1 cellular context compared by ENCODE assay signal in the genomic region with DNA sequence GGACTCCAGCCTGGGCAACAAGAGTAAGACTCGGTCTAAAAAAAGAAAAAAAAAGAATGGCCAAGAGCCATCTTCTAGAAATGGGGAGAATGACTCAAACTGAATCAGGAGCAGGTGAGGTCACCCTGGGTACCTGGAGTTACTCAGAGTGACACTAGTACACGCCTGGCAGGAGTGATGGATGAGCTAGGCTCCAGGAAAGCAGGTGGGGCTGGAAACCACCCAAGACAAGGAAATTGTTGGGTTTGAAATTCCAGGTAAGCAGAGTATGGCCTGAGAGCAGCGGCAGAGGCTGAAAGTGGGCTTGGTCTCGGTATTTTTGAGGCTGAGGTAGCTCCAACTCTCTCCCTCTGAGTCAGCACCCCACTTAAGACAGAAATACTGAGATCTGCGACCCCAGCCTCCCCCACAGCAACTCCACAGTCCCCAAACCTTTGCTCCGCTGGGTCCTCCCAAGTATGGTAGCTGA.
TF ChIP-seq lines count a peak whose summit lies in the region.

No MANE protein-coding gene starts in this region.

TF ChIP-seq in GM23338, 12 proteins besides CTCF, POLR2A, EP300 and RAD21 (continued from another document):
- TF ChIP-seq, protein P1, sequence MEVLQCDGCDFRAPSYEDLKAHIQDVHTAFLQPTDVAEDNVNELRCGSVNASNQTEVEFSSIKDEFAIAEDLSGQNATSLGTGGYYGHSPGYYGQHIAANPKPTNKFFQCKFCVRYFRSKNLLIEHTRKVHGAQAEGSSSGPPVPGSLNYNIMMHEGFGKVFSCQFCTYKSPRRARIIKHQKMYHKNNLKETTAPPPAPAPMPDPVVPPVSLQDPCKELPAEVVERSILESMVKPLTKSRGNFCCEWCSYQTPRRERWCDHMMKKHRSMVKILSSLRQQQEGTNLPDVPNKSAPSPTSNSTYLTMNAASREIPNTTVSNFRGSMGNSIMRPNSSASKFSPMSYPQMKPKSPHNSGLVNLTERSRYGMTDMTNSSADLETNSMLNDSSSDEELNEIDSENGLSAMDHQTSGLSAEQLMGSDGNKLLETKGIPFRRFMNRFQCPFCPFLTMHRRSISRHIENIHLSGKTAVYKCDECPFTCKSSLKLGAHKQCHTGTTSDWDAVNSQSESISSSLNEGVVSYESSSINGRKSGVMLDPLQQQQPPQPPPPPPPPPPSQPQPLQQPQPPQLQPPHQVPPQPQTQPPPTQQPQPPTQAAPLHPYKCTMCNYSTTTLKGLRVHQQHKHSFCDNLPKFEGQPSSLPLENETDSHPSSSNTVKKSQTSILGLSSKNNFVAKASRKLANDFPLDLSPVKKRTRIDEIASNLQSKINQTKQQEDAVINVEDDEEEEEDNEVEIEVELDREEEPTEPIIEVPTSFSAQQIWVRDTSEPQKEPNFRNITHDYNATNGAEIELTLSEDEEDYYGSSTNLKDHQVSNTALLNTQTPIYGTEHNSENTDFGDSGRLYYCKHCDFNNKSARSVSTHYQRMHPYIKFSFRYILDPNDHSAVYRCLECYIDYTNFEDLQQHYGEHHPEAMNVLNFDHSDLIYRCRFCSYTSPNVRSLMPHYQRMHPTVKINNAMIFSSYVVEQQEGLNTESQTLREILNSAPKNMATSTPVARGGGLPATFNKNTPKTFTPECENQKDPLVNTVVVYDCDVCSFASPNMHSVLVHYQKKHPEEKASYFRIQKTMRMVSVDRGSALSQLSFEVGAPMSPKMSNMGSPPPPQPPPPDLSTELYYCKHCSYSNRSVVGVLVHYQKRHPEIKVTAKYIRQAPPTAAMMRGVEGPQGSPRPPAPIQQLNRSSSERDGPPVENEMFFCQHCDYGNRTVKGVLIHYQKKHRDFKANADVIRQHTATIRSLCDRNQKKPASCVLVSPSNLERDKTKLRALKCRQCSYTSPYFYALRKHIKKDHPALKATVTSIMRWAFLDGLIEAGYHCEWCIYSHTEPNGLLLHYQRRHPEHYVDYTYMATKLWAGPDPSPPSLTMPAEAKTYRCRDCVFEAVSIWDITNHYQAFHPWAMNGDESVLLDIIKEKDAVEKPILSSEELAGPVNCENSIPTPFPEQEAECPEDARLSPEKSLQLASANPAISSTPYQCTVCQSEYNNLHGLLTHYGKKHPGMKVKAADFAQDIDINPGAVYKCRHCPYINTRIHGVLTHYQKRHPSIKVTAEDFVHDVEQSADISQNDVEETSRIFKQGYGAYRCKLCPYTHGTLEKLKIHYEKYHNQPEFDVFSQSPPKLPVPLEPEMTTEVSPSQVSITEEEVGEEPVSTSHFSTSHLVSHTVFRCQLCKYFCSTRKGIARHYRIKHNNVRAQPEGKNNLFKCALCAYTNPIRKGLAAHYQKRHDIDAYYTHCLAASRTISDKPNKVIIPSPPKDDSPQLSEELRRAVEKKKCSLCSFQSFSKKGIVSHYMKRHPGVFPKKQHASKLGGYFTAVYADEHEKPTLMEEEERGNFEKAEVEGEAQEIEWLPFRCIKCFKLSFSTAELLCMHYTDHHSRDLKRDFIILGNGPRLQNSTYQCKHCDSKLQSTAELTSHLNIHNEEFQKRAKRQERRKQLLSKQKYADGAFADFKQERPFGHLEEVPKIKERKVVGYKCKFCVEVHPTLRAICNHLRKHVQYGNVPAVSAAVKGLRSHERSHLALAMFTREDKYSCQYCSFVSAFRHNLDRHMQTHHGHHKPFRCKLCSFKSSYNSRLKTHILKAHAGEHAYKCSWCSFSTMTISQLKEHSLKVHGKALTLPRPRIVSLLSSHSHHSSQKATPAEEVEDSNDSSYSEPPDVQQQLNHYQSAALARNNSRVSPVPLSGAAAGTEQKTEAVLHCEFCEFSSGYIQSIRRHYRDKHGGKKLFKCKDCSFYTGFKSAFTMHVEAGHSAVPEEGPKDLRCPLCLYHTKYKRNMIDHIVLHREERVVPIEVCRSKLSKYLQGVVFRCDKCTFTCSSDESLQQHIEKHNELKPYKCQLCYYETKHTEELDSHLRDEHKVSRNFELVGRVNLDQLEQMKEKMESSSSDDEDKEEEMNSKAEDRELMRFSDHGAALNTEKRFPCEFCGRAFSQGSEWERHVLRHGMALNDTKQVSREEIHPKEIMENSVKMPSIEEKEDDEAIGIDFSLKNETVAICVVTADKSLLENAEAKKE (CRISPR knock-in tag; IDR thresholded peaks at IDR 0.05), result no peak
- TF ChIP-seq POLR2AphosphoS5 (IDR thresholded peaks at IDR 0.05; ENCODE audit: low read depth), result no peak
- TF ChIP-seq, protein P2, sequence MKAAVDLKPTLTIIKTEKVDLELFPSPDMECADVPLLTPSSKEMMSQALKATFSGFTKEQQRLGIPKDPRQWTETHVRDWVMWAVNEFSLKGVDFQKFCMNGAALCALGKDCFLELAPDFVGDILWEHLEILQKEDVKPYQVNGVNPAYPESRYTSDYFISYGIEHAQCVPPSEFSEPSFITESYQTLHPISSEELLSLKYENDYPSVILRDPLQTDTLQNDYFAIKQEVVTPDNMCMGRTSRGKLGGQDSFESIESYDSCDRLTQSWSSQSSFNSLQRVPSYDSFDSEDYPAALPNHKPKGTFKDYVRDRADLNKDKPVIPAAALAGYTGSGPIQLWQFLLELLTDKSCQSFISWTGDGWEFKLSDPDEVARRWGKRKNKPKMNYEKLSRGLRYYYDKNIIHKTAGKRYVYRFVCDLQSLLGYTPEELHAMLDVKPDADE (IDR thresholded peaks at IDR 0.05), result no peak
- TF ChIP-seq ZNF331 (CRISPR knock-in tag; IDR thresholded peaks at IDR 0.05; ENCODE audit: low read depth), result no peak
- no peak for TF ChIP-seq STAT1 (IDR thresholded peaks at IDR 0.05; ENCODE audit: unreplicated experiment)
- no peak for TF ChIP-seq EZH2phosphoT487 (IDR thresholded peaks at IDR 0.05; ENCODE audit: unreplicated experiment)
- TF ChIP-seq, protein P3, sequence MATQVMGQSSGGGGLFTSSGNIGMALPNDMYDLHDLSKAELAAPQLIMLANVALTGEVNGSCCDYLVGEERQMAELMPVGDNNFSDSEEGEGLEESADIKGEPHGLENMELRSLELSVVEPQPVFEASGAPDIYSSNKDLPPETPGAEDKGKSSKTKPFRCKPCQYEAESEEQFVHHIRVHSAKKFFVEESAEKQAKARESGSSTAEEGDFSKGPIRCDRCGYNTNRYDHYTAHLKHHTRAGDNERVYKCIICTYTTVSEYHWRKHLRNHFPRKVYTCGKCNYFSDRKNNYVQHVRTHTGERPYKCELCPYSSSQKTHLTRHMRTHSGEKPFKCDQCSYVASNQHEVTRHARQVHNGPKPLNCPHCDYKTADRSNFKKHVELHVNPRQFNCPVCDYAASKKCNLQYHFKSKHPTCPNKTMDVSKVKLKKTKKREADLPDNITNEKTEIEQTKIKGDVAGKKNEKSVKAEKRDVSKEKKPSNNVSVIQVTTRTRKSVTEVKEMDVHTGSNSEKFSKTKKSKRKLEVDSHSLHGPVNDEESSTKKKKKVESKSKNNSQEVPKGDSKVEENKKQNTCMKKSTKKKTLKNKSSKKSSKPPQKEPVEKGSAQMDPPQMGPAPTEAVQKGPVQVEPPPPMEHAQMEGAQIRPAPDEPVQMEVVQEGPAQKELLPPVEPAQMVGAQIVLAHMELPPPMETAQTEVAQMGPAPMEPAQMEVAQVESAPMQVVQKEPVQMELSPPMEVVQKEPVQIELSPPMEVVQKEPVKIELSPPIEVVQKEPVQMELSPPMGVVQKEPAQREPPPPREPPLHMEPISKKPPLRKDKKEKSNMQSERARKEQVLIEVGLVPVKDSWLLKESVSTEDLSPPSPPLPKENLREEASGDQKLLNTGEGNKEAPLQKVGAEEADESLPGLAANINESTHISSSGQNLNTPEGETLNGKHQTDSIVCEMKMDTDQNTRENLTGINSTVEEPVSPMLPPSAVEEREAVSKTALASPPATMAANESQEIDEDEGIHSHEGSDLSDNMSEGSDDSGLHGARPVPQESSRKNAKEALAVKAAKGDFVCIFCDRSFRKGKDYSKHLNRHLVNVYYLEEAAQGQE (IDR thresholded peaks at IDR 0.05; ENCODE audit: unreplicated experiment), result no peak
